Comparison of ENCODE assay signal across 13 cellular contexts in the genomic region with DNA sequence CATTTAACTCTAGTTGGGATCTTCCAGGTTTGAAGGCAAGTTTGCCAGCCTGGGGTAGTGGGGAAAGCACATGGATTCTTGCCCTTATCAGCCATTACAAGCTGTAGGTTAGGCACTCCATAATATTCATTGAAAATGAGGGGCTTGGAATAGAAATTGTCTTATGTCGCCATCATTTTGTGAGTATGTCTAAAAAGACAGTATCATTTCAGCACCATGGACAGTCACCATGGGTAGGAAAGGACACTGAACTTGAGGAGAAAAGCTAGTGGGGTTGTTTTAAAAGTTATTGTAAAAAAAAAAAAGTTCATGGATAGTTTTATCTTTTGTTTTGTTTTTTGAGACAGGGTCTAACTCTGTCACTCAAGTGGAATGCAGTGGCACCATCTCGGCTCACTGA.
DNase-seq lines count a peak whose midpoint lies in the region; ATAC-seq and TF ChIP-seq lines count a peak whose summit lies in the region.
"Had no signal": no experiment of that assay in that cellular context is flagged by ENCODE, and none has a peak within 500 bp of the region (broad histone marks: within the 10 kb centered on the region; RNA-seq: fewer than 3 reads in every experiment).

No MANE protein-coding gene starts in this region.

- BruUV-seq in mammary epithelial cell (replicated peaks; lab: Mats Ljungman, UMichigan), result no TSS peak

- peaks cover 0 to 13% (median 4%) of the 10 kb centered on the region in 5 donors for H3K36me3 Mint-ChIP-seq in naive thymus-derived CD4-positive, alpha-beta T cell

- no peak overlapping the region for H3K4me2 ChIP-seq in mammary epithelial cell (ENCODE audit: insufficient read depth, low read depth, low read length)

- H3K9me3 ChIP-seq in mammary epithelial cell (replicated peaks; ENCODE audit: insufficient read depth, low read length), result no peaks in the 10 kb centered on the region
- no peaks in the 10 kb centered on the region for H3K9me3 ChIP-seq in naive thymus-derived CD4-positive, alpha-beta T cell (ENCODE audit: control insufficient read depth in 2 of 3, low read length in 3 of 3)
- H3K9me3 ChIP-seq: right atrium auricular region had no signal

- H3K79me2 ChIP-seq in mammary epithelial cell (ENCODE audit: insufficient read depth, low read length), result no peaks in the 10 kb centered on the region

- H3K27ac Mint-ChIP-seq in naive thymus-derived CD4-positive, alpha-beta T cell, result no peak overlapping the region
- H3K27ac Mint-ChIP-seq: dendritic cell treated with granulocyte-macrophage colony-stimulating factor and Interleukin-4, amounts not matched to agents 40 ng/mL and 50 ng/mL, for 4 days had no signal

- in situ Hi-C loops in mammary epithelial cell (cut with MboI; ENCODE audit: low sequenced_read_pairs in 2 of 2), result no loop called here

- peaks cover 0 to 28% (median 19%) of the 10 kb centered on the region in 5 donors for H3K27me3 Mint-ChIP-seq in naive thymus-derived CD4-positive, alpha-beta T cell
- H3K27me3 Mint-ChIP-seq: dendritic cell treated with granulocyte-macrophage colony-stimulating factor and Interleukin-4, amounts not matched to agents 40 ng/mL and 50 ng/mL, for 4 days had no signal

- no peak overlapping the region for H3K9ac ChIP-seq in mammary epithelial cell (ENCODE audit: insufficient read depth, low read length)

- H3K4me3 Mint-ChIP-seq in naive thymus-derived CD4-positive, alpha-beta T cell, result no peak overlapping the region
- H3K4me3 Mint-ChIP-seq: dendritic cell treated with granulocyte-macrophage colony-stimulating factor and Interleukin-4, amounts not matched to agents 40 ng/mL and 50 ng/mL, for 4 days had no signal

- WGBS in mammary epithelial cell (ENCODE audit: low coverage, missing lambda C conversion rate), result 23% methylated on average over 2 of the region's 2 CpGs

- no peak for TF ChIP-seq CTCF in mammary epithelial cell (conservative IDR thresholded peaks at IDR 0.05 in 1 of 2, IDR thresholded peaks at IDR 0.05 in 1 of 2; ENCODE audit: extremely low read depth in 1 of 2, insufficient read depth in 1 of 2, low read depth in 1 of 2, low read length in 2 of 2)

- dilution Hi-C loops in mammary epithelial cell (cut with HindIII; ENCODE audit: low sequenced_read_pairs), result no loop called here

- POLR2A ChIA-PET in naive thymus-derived CD4-positive, alpha-beta T cell (lab: Charles Lee), result no interaction called here

- H3K4me1 Mint-ChIP-seq in naive thymus-derived CD4-positive, alpha-beta T cell, result no peaks in the 10 kb centered on the region

- CTCF ChIA-PET in mammary epithelial cell (lab: Charles Lee; ENCODE audit: low non-redundant PET), result no interaction called here
- CTCF ChIA-PET in naive thymus-derived CD4-positive, alpha-beta T cell (lab: Charles Lee), result interaction anchor here (0.7 kb wide), 1 partner anchor 11 kb away, joined by 3 read pairs; no protein-coding TSS in a partner anchor

- no peak overlapping the region for H3K4me3 ChIP-seq in mammary epithelial cell (replicated peaks in 1 of 3; ENCODE audit: insufficient read depth in 1 of 3, low read depth in 2 of 3, low read length in 3 of 3)
- H3K4me3 ChIP-seq in naive thymus-derived CD4-positive, alpha-beta T cell (ENCODE audit: low read length), result no peak overlapping the region
- H3K4me3 ChIP-seq: right atrium auricular region had no signal

- no peak for ATAC-seq in naive thymus-derived CD4-positive, alpha-beta T cell
- ATAC-seq in GM21390 (IDR thresholded peaks at IDR 0.05; ENCODE audit: unreplicated experiment), result no peak
- ATAC-seq in left colon, result no peak
- ATAC-seq in GM21529 (IDR thresholded peaks at IDR 0.05; ENCODE audit: unreplicated experiment), result no peak

- peaks cover 3 to 30% (median 14%) of the 10 kb centered on the region in 11 donors for H3K9me3 Mint-ChIP-seq in naive thymus-derived CD4-positive, alpha-beta T cell

- H3K4me1 ChIP-seq in mammary epithelial cell (ENCODE audit: insufficient read depth, low read length), result no peaks in the 10 kb centered on the region
- no peaks in the 10 kb centered on the region for H3K4me1 ChIP-seq in naive thymus-derived CD4-positive, alpha-beta T cell (ENCODE audit: control insufficient read depth in 2 of 2, insufficient read depth in 2 of 2, low read length in 2 of 2)
- H3K4me1 ChIP-seq: right atrium auricular region had no signal

- DNase-seq in DMS 273 (lab: John Stamatoyannopoulos, UW; ENCODE audit: unreplicated experiment) (peak; percentile 43), DMS 273 treated with DMSO at 0.1 percent for 48 hours (lab: John Stamatoyannopoulos, UW) (no peak), LoVo (ENCODE audit: low spot score) (peak; percentile 39), mammary epithelial cell (peak; percentile 39), left colon (no peak)
- peak in 5 of 9 donors; percentile 1 to 12 (median 6) for DNase-seq in naive thymus-derived CD4-positive, alpha-beta T cell
- DNase-seq: activated CD8-positive, alpha-beta memory T cell treated with anti-CD3 and anti-CD28 coated beads, Interleukin-2, amount 50 U/mL, for 48 hours; NCI-H187 had no signal

- H3K36me3 ChIP-seq in mammary epithelial cell (ENCODE audit: insufficient read depth, low read length), result no peaks in the 10 kb centered on the region
- no peaks in the 10 kb centered on the region for H3K36me3 ChIP-seq in naive thymus-derived CD4-positive, alpha-beta T cell (ENCODE audit: control insufficient read depth in 2 of 3, insufficient read depth in 3 of 3, low read length in 3 of 3)
- H3K36me3 ChIP-seq: right atrium auricular region had no signal

- intact Hi-C loops in mammary epithelial cell (cut with micrococcal nuclease), result no loop called here
- intact Hi-C loops in naive thymus-derived CD4-positive, alpha-beta T cell (cut with micrococcal nuclease), result no loop called here
- intact Hi-C loops in left colon (cut with DNase I, micrococcal nuclease), result no loop called here

- no peaks in the 10 kb centered on the region for H3K27me3 ChIP-seq in mammary epithelial cell (ENCODE audit: insufficient read depth, low read length)
- no peaks in the 10 kb centered on the region for H3K27me3 ChIP-seq in naive thymus-derived CD4-positive, alpha-beta T cell (ENCODE audit: control insufficient read depth in 2 of 2, insufficient read depth in 2 of 2, low read length in 2 of 2)
- H3K27me3 ChIP-seq: right atrium auricular region had no signal

- H3K27ac ChIP-seq in mammary epithelial cell (ENCODE audit: insufficient read depth, low read depth, low read length), result no peak overlapping the region
- H3K27ac ChIP-seq in naive thymus-derived CD4-positive, alpha-beta T cell (ENCODE audit: low read depth, low read length), result no peak overlapping the region
- H3K27ac ChIP-seq: 22Rv1, right atrium auricular region had no signal

- H2AFZ ChIP-seq in mammary epithelial cell (ENCODE audit: low read depth, low read length), result no peak overlapping the region

- no peaks in the 10 kb centered on the region for H4K20me1 ChIP-seq in mammary epithelial cell (ENCODE audit: insufficient read depth, low read length)

Comparison
In these comparisons a context has a peak if more than half of its experiments do, and no peak if none do; other contexts are left out.
1. DNase-seq: peak in DMS 273 (single experiment), LoVo (single experiment), mammary epithelial cell (single experiment) and naive thymus-derived CD4-positive, alpha-beta T cell (5 of 9); none in DMS 273 treated with DMSO at 0.1 percent for 48 hours (single experiment) and left colon (0 of 2).